8 cellular contexts compared by ENCODE assay signal in genomic region chr16:28863929-28864886, GRCh38. TPM values are rescaled to one million over a fixed set of nuclear protein-coding genes. Genes with fewer than 3 reads are reported as not detected.
DNase-seq lines count a peak whose midpoint lies in the region; ATAC-seq and TF ChIP-seq lines count a peak whose summit lies in the region.

No MANE protein-coding gene starts in this region.

- no peak for ATAC-seq in memory B cell (ENCODE audit: low read depth)
- no peak for ATAC-seq in upper lobe of right lung

- in situ Hi-C loops in GM13977 (cut with MboI; ENCODE audit: low pct_unique_long_range_greater_than_20kb, low sequenced_read_pairs, unreplicated experiment), result no loop called here

- H3K9ac ChIP-seq in NT2/D1 (ENCODE audit: insufficient read length, low read depth) (peak overlapping the region; percentile 98), colonic mucosa (ENCODE audit: low read depth in 2 of 2, low read length in 2 of 2) (peak overlapping the region; percentile 98 to 99)

- H3K9me3 Mint-ChIP-seq in memory B cell, result no peaks in the 10 kb centered on the region

- H3K4me1 ChIP-seq in NT2/D1 (ENCODE audit: insufficient read depth, insufficient read length) (peaks cover 10% of the 10 kb centered on the region), colonic mucosa (peaks cover 5% of the 10 kb centered on the region), upper lobe of right lung (peaks cover 18% of the 10 kb centered on the region)

- H3K9me3 ChIP-seq in NT2/D1 (ENCODE audit: insufficient read depth, low read length) (no peaks in the 10 kb centered on the region), colonic mucosa (no peaks in the 10 kb centered on the region), upper lobe of right lung (no peaks in the 10 kb centered on the region)

- peaks cover 24% of the 10 kb centered on the region for H3K4me1 Mint-ChIP-seq in memory B cell

- peak overlapping the region; percentile 91 for H3K27ac Mint-ChIP-seq in memory B cell

- H3K36me3 ChIP-seq in NT2/D1 (ENCODE audit: insufficient read depth, insufficient read length, low read length) (peaks cover 31% of the 10 kb centered on the region), colonic mucosa (peaks cover 10% of the 10 kb centered on the region), upper lobe of right lung (peaks cover 23% of the 10 kb centered on the region)

- peak overlapping the region; percentile 91 for H3K4me3 Mint-ChIP-seq in memory B cell

- intact Hi-C loops in colonic mucosa (cut with DNase I) (no loop called here), upper lobe of right lung (cut with DNase I) (no loop called here)

- H3K27me3 Mint-ChIP-seq in memory B cell, result no peaks in the 10 kb centered on the region

- no peaks in the 10 kb centered on the region for H3K27me3 ChIP-seq in NT2/D1 (ENCODE audit: insufficient read depth, insufficient read length)
- H3K27me3 ChIP-seq in colonic mucosa, result no peaks in the 10 kb centered on the region
- no peaks in the 10 kb centered on the region for H3K27me3 ChIP-seq in upper lobe of right lung

- H3K27ac ChIP-seq in colonic mucosa, result peak overlapping the region; percentile 98
- H3K27ac ChIP-seq in upper lobe of right lung, result peak overlapping the region; percentile 95

- DNase-seq in GM13977 (ENCODE audit: low spot score) (peak; percentile 45), NT2/D1 (ENCODE audit: low read depth, low spot score) (no peak), colonic mucosa (peak; percentile 73), memory B cell (ENCODE audit: low spot score in 2 of 2) (peak in 1 of 2 donors; percentile 32), upper lobe of right lung (no peak), T1000 (lab: John Stamatoyannopoulos, UW) (no peak), kidney glomerular epithelial cell (lab: John Stamatoyannopoulos, UW) (no peak), NCI-H510A (lab: John Stamatoyannopoulos, UW) (no peak)

- peaks cover 9% of the 10 kb centered on the region for H3K36me3 Mint-ChIP-seq in memory B cell

- no peak for TF ChIP-seq CTCF in GM13977 (IDR thresholded peaks at IDR 0.05; ENCODE audit: extremely low read depth, insufficient read depth, missing control alignments)
- no peak for TF ChIP-seq CTCF in colonic mucosa (IDR thresholded peaks at IDR 0.05)
- no peak for TF ChIP-seq CTCF in upper lobe of right lung (IDR thresholded peaks at IDR 0.05)

- H3K4me3 ChIP-seq in NT2/D1 (ENCODE audit: insufficient read length, low read depth) (peak overlapping the region; percentile 99), colonic mucosa (peak overlapping the region; percentile 89), upper lobe of right lung (peak overlapping the region; percentile 85)

RNA-seq across cellular contexts. Expression of gene SH2B1, which starts 0.6 kb away (rescaled TPM):
- 100 to 1,000 TPM in 1 of 2 donors, 10 to 100 TPM in 1; 54.0 to 111 TPM for total RNA-seq in colonic mucosa
- total RNA-seq in upper lobe of right lung, result 51.9 TPM

RNA-seq across cellular contexts. Expression of gene ATP2A1, which starts 14.1 kb away (rescaled TPM):
- total RNA-seq in colonic mucosa (1 to 10 TPM in 1 of 2 donors, under 1 TPM in 1; 0.40 to 2.9 TPM), upper lobe of right lung (0.46 TPM)

RNA-seq across cellular contexts. Expression of gene TUFM, which starts 18.1 kb away (rescaled TPM):
- 100 to 1,000 TPM; 252 to 427 TPM for total RNA-seq in colonic mucosa
- total RNA-seq in upper lobe of right lung, result 134 TPM

RNA-seq across cellular contexts. Expression of gene ATXN2L, which starts 41.4 kb away (rescaled TPM):
- total RNA-seq in colonic mucosa, result 100 to 1,000 TPM in 1 of 2 donors, 10 to 100 TPM in 1; 85.3 to 134 TPM
- 118 TPM for total RNA-seq in upper lobe of right lung

Comparison
In these comparisons a context has a peak if more than half of its experiments do, and no peak if none do; other contexts are left out.
1. DNase-seq: peak in GM13977 (single experiment) and colonic mucosa (single experiment); none in NT2/D1 (single experiment), upper lobe of right lung (single experiment), T1000 (single experiment), kidney glomerular epithelial cell (single experiment) and NCI-H510A (single experiment).
2. Peak in every context shown above with its lines, with median percentiles within 50 percentile points of each other: H3K4me3 ChIP-seq.